Comparison of ENCODE assay signal across 24 cellular contexts in the genomic region with DNA sequence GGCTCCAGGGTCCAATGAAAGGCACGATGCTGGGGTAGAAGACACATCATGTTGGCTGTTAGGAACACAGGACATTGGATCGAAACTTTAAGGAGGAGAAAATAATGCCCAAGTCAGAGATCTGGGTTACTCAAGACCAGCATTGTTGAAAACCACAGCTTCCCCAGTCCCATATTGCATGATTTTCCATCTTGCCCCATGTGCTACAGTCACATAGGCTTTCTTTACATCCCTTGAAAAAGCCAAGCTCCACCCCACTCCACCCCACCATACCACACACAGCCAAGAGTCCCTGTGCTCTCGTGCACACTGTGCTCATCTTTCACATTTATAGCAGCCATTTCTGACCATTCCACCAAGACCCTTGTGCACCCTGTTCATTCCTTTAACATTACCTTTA.
"Had no signal": no experiment of that assay in that cellular context is flagged by ENCODE, and none has a peak within 500 bp of the region (broad histone marks: within the 10 kb centered on the region; RNA-seq: fewer than 3 reads in every experiment).

No MANE protein-coding gene starts in this region.

- DNase-seq: activated B cell treated with CpG ODN at 0.5 μM for 24 hours; activated CD4-positive, alpha-beta T cell treated with anti-CD3 and anti-CD28 coated beads for 36 hours; activated CD4-positive, alpha-beta T cell treated with anti-CD3 and anti-CD28 coated beads, Interleukin-2, amount 50 U/mL, for 4 hours; activated CD8-positive, alpha-beta memory T cell treated with anti-CD3 and anti-CD28 coated beads, Interleukin-2, amount 50 U/mL, for 48 hours; activated naive CD4-positive, alpha-beta T cell; activated T-cell treated with anti-CD3 and anti-CD28 coated beads, Interleukin-2, amount 50 U/mL, for 4 hours; adrenal gland; brain microvascular endothelial cell; effector memory CD8-positive, alpha-beta T cell; gastrocnemius medialis; hippocampal formation; kidney glomerular epithelial cell; left lung; midbrain; natural killer cell; small intestine; stimulated activated CD4-positive, alpha-beta T cell treated with anti-CD3 and anti-CD28 coated beads, Interleukin-2, amount 100 ng/mL, for 24 hours; stimulated activated naive CD8-positive, alpha-beta T cell treated with anti-CD3 and anti-CD28 coated beads, Interleukin-15, amount 100 ng/mL, for 72 hours; tibial artery had no signal

- H3K4me3 ChIP-seq: adrenal gland, ascending aorta, esophagus muscularis mucosa, gastrocnemius medialis, left lung, lung, tibial artery had no signal

- H3K27me3 ChIP-seq: adrenal gland, ascending aorta, brain microvascular endothelial cell, esophagus muscularis mucosa, gastrocnemius medialis, left lung, tibial artery had no signal

- H3K27ac ChIP-seq: adrenal gland, ascending aorta, brain microvascular endothelial cell, esophagus muscularis mucosa, gastrocnemius medialis, left lung, tibial artery had no signal

- H3K9me3 ChIP-seq: adrenal gland, ascending aorta, esophagus muscularis mucosa, gastrocnemius medialis, left lung, tibial artery had no signal

- H3K36me3 ChIP-seq: adrenal gland, ascending aorta, brain microvascular endothelial cell, esophagus muscularis mucosa, gastrocnemius medialis, left lung, tibial artery had no signal

- ATAC-seq: activated CD4-positive, alpha-beta T cell treated with anti-CD3 and anti-CD28 coated beads for 36 hours; activated T-cell treated with anti-CD3 and anti-CD28 coated beads, Interleukin-2, amount 50 U/mL, for 4 hours; effector memory CD8-positive, alpha-beta T cell; gastrocnemius medialis; left lung; natural killer cell; sciatic nerve; stimulated activated effector memory CD8-positive, alpha-beta T cell treated with anti-CD3 and anti-CD28 coated beads, Interleukin-12 subunit alpha, Interleukin-12 subunit beta, amount 100 ng/mL, for 72 hours; stimulated activated naive CD8-positive, alpha-beta T cell treated with anti-CD3 and anti-CD28 coated beads, Interleukin-15, amount 100 ng/mL, for 72 hours had no signal
